9 cellular contexts compared by ENCODE assay signal in the genomic region with DNA sequence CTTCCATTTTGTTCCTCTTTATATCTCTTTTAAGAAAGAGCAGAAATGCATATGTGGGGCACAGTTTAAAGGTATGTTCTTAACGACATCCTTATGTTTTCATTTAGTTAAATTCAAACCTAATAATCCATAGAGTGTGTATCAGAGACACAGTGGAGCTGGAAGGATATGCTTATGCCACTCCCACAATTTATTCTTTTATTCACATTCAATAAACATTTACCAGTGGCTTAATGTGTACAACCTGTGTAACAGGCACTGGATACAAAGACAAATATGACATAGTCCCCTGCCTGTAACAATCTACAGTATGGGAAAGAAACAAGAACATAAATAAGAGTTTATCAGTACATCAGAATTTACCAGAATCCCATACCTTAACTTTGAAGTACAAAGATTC. TPM values are rescaled to one million over a fixed set of nuclear protein-coding genes. Genes with fewer than 3 reads are reported as not detected.
"Had no signal": no experiment of that assay in that cellular context is flagged by ENCODE, and none has a peak within 500 bp of the region (broad histone marks: within the 10 kb centered on the region; RNA-seq: fewer than 3 reads in every experiment).

No MANE protein-coding gene starts in this region.

- H3K9me3 Mint-ChIP-seq: GM23338, H9, HFFc6 had no signal

- H3K9ac ChIP-seq: GM23248 had no signal

- H3K4me3 Mint-ChIP-seq: GM23338, H9, HFFc6 had no signal

- H2AFZ ChIP-seq: GM23248, GM23338 had no signal

- H3K4me1 Mint-ChIP-seq: GM23338 had no signal

- H3K9me3 ChIP-seq: HAP-1 had no signal

- H3K4me3 ChIP-seq: GM23248, GM23338, HAP-1 had no signal

- ATAC-seq: GM23338, HCT116 had no signal

- H3K36me3 ChIP-seq: HAP-1 had no signal

- H3K27ac ChIP-seq: GM23248 had no signal

- DNase-seq: GM23248, GOT3, H7, H9, HCEC 1CT, HFFc6 had no signal

- H3K4me2 ChIP-seq: GM23338 had no signal

- H3K27ac Mint-ChIP-seq: GM23338, H9, HFFc6 had no signal

RNA-seq across cellular contexts. Expression of a gene that starts 22.4 kb away (rescaled TPM):
- total RNA-seq: GM23338 had no signal
- polyA plus RNA-seq: GM23338 had no signal
